In genomic region chr5:15951550-15951949, GRCh38 we compare ENCODE assay signal across 25 cellular contexts.
DNase-seq lines count a peak whose midpoint lies in the region; ATAC-seq, FAIRE-seq and TF ChIP-seq lines count a peak whose summit lies in the region.
"Had no signal": no experiment of that assay in that cellular context is flagged by ENCODE, and none has a peak within 500 bp of the region (broad histone marks: within the 10 kb centered on the region; RNA-seq: fewer than 3 reads in every experiment).

No MANE protein-coding gene starts in this region.

- FAIRE-seq in HepG2 (lab: Jason Lieb, UNC), result no peak
- FAIRE-seq: A204.1, GM12878, GM12892, GM18507 had no signal

- peak overlapping the region; percentile 32 to 47 for H3K27ac ChIP-seq in liver (ENCODE audit: low read depth in 1 of 2, low read length in 2 of 2)
- H3K27ac ChIP-seq in HepG2 (ENCODE audit: extremely low read length, insufficient read depth, low read length), result no peak overlapping the region
- no peak overlapping the region for H3K27ac ChIP-seq in PC-9
- H3K27ac ChIP-seq: BLaER1 had no signal

- TF ChIP-seq EP300 in HepG2 (IDR thresholded peaks at IDR 0.05; ENCODE audit: low read depth in 2 of 2, low read length in 2 of 2), result no peak
- no peak for TF ChIP-seq EP300 in HepG2 (CRISPR knock-in tag; IDR thresholded peaks at IDR 0.05; ENCODE audit: borderline replicate concordance)

- H3K36me3 ChIP-seq in liver (ENCODE audit: control insufficient read depth in 4 of 4, insufficient read depth in 3 of 4, low read depth in 1 of 4, low read length in 3 of 4) (no peaks in the 10 kb centered on the region), HepG2 (replicated peaks in 1 of 2; ENCODE audit: control insufficient read depth in 1 of 2, insufficient read depth in 2 of 2, low read length in 2 of 2) (no peaks in the 10 kb centered on the region), PC-9 (ENCODE audit: low read depth) (no peaks in the 10 kb centered on the region)
- H3K36me3 ChIP-seq: BE2C, BLaER1 had no signal

- DNase-seq in HepG2 (ENCODE audit: low spot score) (no peak), left lobe of liver (ENCODE audit: low spot score) (no peak), PC-9 (no peak)
- DNase-seq in stimulated activated naive CD8-positive, alpha-beta T cell treated with anti-CD3 and anti-CD28 coated beads, Interleukin-15, Interleukin-2, amounts not matched to agents 100 U/mL and 50 U/mL, for 24 hours, result no peak
- DNase-seq: 8988T; ACHN; BE2C; C1 segment of cervical spinal cord; CD4-positive, alpha-beta memory T cell; CD4-positive, CD25-positive, alpha-beta regulatory T cell; CD8-positive, alpha-beta memory T cell; COR-L47; DMS 273 treated with DMSO at 0.1 percent for 48 hours; DMS153; DMS53; DMS79; DND-41; EL; GDM1 had no signal

- no peak for TF ChIP-seq POLR2A in HepG2 (IDR thresholded peaks at IDR 0.05; ENCODE audit: insufficient read depth in 1 of 2, low read depth in 2 of 2, low read length in 2 of 2)

- in situ Hi-C loops in HepG2 (cut with HindIII; ENCODE audit: extremely low pct_ligation_motif_present, low pct_unique_long_range_greater_than_20kb), result no loop called here

- H3K9me3 ChIP-seq in liver (ENCODE audit: control insufficient read depth in 4 of 4, low read length in 3 of 4) (no peaks in the 10 kb centered on the region), HepG2 (ENCODE audit: low read length) (no peaks in the 10 kb centered on the region), PC-9 (ENCODE audit: insufficient read depth, low read depth) (no peaks in the 10 kb centered on the region)
- H3K9me3 ChIP-seq: BE2C had no signal

- H3K9ac ChIP-seq in liver (ENCODE audit: low read depth in 1 of 2, low read length in 2 of 2), result no peak overlapping the region
- H3K9ac ChIP-seq in HepG2 (ENCODE audit: insufficient read depth, low read depth, low read length), result no peak overlapping the region
- H3K9ac ChIP-seq: BLaER1 had no signal

- WGBS in liver, result 40% methylated on average over 3 of the region's 3 CpGs
- 0% methylated on average over 2 of the region's 3 CpGs for WGBS in HepG2 (ENCODE audit: low lambda C conversion rate)

- H3K79me2 ChIP-seq in HepG2 (ENCODE audit: insufficient read depth, low read length), result no peaks in the 10 kb centered on the region
- no peaks in the 10 kb centered on the region for H3K79me2 ChIP-seq in PC-9 (ENCODE audit: low read depth)

- H3K27me3 ChIP-seq in liver (ENCODE audit: control insufficient read depth in 4 of 4, insufficient read depth in 4 of 4, low read length in 3 of 4) (no peaks in the 10 kb centered on the region), HepG2 (ENCODE audit: control insufficient read depth in 1 of 2, insufficient read depth in 2 of 2, low read length in 2 of 2) (no peaks in the 10 kb centered on the region), PC-9 (ENCODE audit: insufficient read depth, low read depth) (peaks cover 6% of the 10 kb centered on the region; the same call in 1 of the 2 replicates)
- H3K27me3 ChIP-seq: BE2C, BLaER1 had no signal

- ATAC-seq in HepG2, result no peak
- ATAC-seq in left lobe of liver, result peak; percentile 77
- ATAC-seq in stimulated activated naive CD8-positive, alpha-beta T cell treated with anti-CD3 and anti-CD28 coated beads, Interleukin-15, Interleukin-2, amounts not matched to agents 100 U/mL and 50 U/mL, for 24 hours, result no peak
- ATAC-seq: GM12878 had no signal

- H3K4me3 ChIP-seq in liver (ENCODE audit: low read depth in 1 of 3, low read length in 3 of 3) (no peak overlapping the region), HepG2 (replicated peaks in 1 of 3; ENCODE audit: insufficient read depth in 1 of 3, low read depth in 2 of 3, low read length in 3 of 3) (no peak overlapping the region), PC-9 (no peak overlapping the region)
- H3K4me3 ChIP-seq: BLaER1, GM12878 had no signal

- BruUV-seq in HepG2 (replicated peaks; lab: Mats Ljungman, UMichigan) (no TSS peak), PC-9 (replicated peaks; lab: Mats Ljungman, UMichigan) (no TSS peak)

- intact Hi-C loops in HepG2 (cut with micrococcal nuclease; ENCODE audit: unreplicated experiment), result no loop called here
- intact Hi-C loops in PC-9 (cut with micrococcal nuclease; ENCODE audit: unreplicated experiment), result no loop called here

- H3F3A ChIP-seq in PC-9 (ENCODE audit: insufficient read depth, low read depth), result no peaks in the 10 kb centered on the region

- H3K9me2 ChIP-seq in PC-9 (ENCODE audit: insufficient read depth), result no peaks in the 10 kb centered on the region

- H3K4me2 ChIP-seq in HepG2 (ENCODE audit: low read depth, low read length) (no peak overlapping the region), PC-9 (no peak overlapping the region)
- H3K4me2 ChIP-seq: BLaER1 had no signal

- CTCF ChIA-PET in HepG2 (lab: Yijun Ruan, JAX; ENCODE audit: low intra/inter-chr PET ratio, low total read pairs) (no interaction called here), PC-9 (lab: Charles Lee) (no interaction called here)

- H3K4me1 ChIP-seq in liver (ENCODE audit: control insufficient read depth in 4 of 4, insufficient read depth in 4 of 4, low read length in 3 of 4) (peaks cover 0 to 20% (median 16%) of the 10 kb centered on the region in 4 donors), HepG2 (ENCODE audit: insufficient read depth, low read length) (no peaks in the 10 kb centered on the region), PC-9 (replicated peaks; ENCODE audit: insufficient read depth) (no peaks in the 10 kb centered on the region)
- H3K4me1 ChIP-seq: BE2C, BLaER1 had no signal

- no peaks in the 10 kb centered on the region for H4K20me1 ChIP-seq in HepG2 (ENCODE audit: insufficient read depth, low read length)
- no peaks in the 10 kb centered on the region for H4K20me1 ChIP-seq in PC-9 (ENCODE audit: insufficient read depth)
- H4K20me1 ChIP-seq: BLaER1 had no signal

- H2AFZ ChIP-seq in HepG2 (ENCODE audit: low read length) (no peak overlapping the region), PC-9 (no peak overlapping the region)

- TF ChIP-seq CTCF in liver (IDR thresholded peaks at IDR 0.05; ENCODE audit: low read depth, low read length, missing input control), result no peak
- no peak for TF ChIP-seq CTCF in HepG2 (CRISPR knock-in tag; IDR thresholded peaks at IDR 0.05)
- TF ChIP-seq CTCF in PC-9 (conservative IDR thresholded peaks at IDR 0.05), result no peak

- POLR2A ChIA-PET in HepG2 (lab: Yijun Ruan, JAX), result no interaction called here
- POLR2A ChIA-PET in PC-9 (lab: Charles Lee; ENCODE audit: unreplicated experiment), result no interaction called here

- TF ChIP-seq RAD21 in liver (IDR thresholded peaks at IDR 0.05), result peak; percentile 12 to 22
- TF ChIP-seq RAD21 in HepG2 (CRISPR knock-in tag; IDR thresholded peaks at IDR 0.05), result no peak

TF ChIP-seq in liver, 16 proteins besides CTCF, POLR2A, EP300 and RAD21 (continues in another document):
- TF ChIP-seq ATF3 (IDR thresholded peaks at IDR 0.05), result no peak
- no peak for TF ChIP-seq FOXA1 (IDR thresholded peaks at IDR 0.05)
- TF ChIP-seq SP1 (IDR thresholded peaks at IDR 0.05), result peak; percentile 47
- no peak for TF ChIP-seq EGR1 (IDR thresholded peaks at IDR 0.05; ENCODE audit: low read depth in 2 of 2)
- TF ChIP-seq RXRA (IDR thresholded peaks at IDR 0.05), result peak in 1 of 2 donors; percentile 60
- TF ChIP-seq ZBTB33 (IDR thresholded peaks at IDR 0.05), result peak; percentile 59
- TF ChIP-seq YY1 (IDR thresholded peaks at IDR 0.05), result peak; percentile 60
- TF ChIP-seq HNF4A (conservative IDR thresholded peaks at IDR 0.05), result peak; percentile 8 to 53

TF ChIP-seq in HepG2, 621 proteins besides CTCF, POLR2A, EP300 and RAD21:
- TF ChIP-seq HBP1 (CRISPR knock-in tag; IDR thresholded peaks at IDR 0.05; ENCODE audit: low read depth) (no peak), MEIS1 (CRISPR knock-in tag; IDR thresholded peaks at IDR 0.05; ENCODE audit: borderline replicate concordance) (no peak), MTA1 (CRISPR knock-in tag; IDR thresholded peaks at IDR 0.05; ENCODE audit: borderline replicate concordance) (no peak), HIC2 (CRISPR knock-in tag; IDR thresholded peaks at IDR 0.05; ENCODE audit: low read depth) (no peak), CBX2 (IDR thresholded peaks at IDR 0.05; ENCODE audit: low read depth, low read length) (no peak), CBX2 (CRISPR knock-in tag; IDR thresholded peaks at IDR 0.05; ENCODE audit: low read depth) (no peak), ZNF446 (CRISPR knock-in tag; IDR thresholded peaks at IDR 0.05) (no peak), ZNF773 (CRISPR knock-in tag; IDR thresholded peaks at IDR 0.05; ENCODE audit: borderline replicate concordance) (no peak), LBX2 (CRISPR knock-in tag; IDR thresholded peaks at IDR 0.05; ENCODE audit: borderline replicate concordance) (no peak), TEAD3 (CRISPR knock-in tag; optimal IDR thresholded peaks at IDR 0.05; ENCODE audit: borderline replicate concordance) (no peak), ZNF30 (CRISPR knock-in tag; IDR thresholded peaks at IDR 0.05) (no peak), KDM4B (CRISPR knock-in tag; IDR thresholded peaks at IDR 0.05) (no peak), HMGA1 (CRISPR knock-in tag; conservative IDR thresholded peaks at IDR 0.05) (no peak)
TF ChIP-seq in HepG2: peak in this region for 0.

Comparison
In these comparisons a context has a peak if more than half of its experiments do, and no peak if none do; other contexts are left out.
1. H3K27ac ChIP-seq: peak in liver (2 of 2); none in HepG2 (single experiment) and PC-9 (single experiment).